In genomic region chr4:25162566-25162965, GRCh38 we compare ENCODE assay signal across 24 cellular contexts. TPM values are rescaled to one million over a fixed set of nuclear protein-coding genes. Genes with fewer than 3 reads are reported as not detected.
DNase-seq lines count a peak whose midpoint lies in the region; ATAC-seq and TF ChIP-seq lines count a peak whose summit lies in the region.
"Had no signal": no experiment of that assay in that cellular context is flagged by ENCODE, and none has a peak within 500 bp of the region (broad histone marks: within the 10 kb centered on the region; RNA-seq: fewer than 3 reads in every experiment).

No MANE protein-coding gene starts in this region.

- H3K4me3 ChIP-seq in DOHH2 (ENCODE audit: low read length) (peak overlapping the region; percentile 88; the same call in 1 of the 2 replicates), adipocyte (ENCODE audit: low read length) (no peak overlapping the region), neutrophil (ENCODE audit: low read depth in 1 of 2, low read length in 1 of 2) (peak overlapping the region in 1 of 2 experiments; percentile 3), esophagus squamous epithelium (no peak overlapping the region)
- H3K4me3 ChIP-seq: lung had no signal

- no peaks in the 10 kb centered on the region for H3F3A ChIP-seq in DOHH2 (ENCODE audit: control insufficient read depth, insufficient read depth)

- H4K20me1 ChIP-seq in DOHH2 (ENCODE audit: control insufficient read depth, insufficient read depth, low read depth, low read length), result no peaks in the 10 kb centered on the region

- intact Hi-C loops in esophagus squamous epithelium (cut with DNase I), result no loop called here

- no peak for ATAC-seq in HG03045 (IDR thresholded peaks at IDR 0.05; ENCODE audit: unreplicated experiment)
- ATAC-seq: activated T-cell treated with anti-CD3 and anti-CD28 coated beads, Interleukin-2, amount 50 U/mL, for 72 hours; stimulated activated memory B cell treated with anti-CD40 and anti-IgM and Interleukin-4, amounts not matched to agents 10 μg/mL and 1 μg/mL and 100 μg/mL, for 72 hours had no signal

- H3K27ac ChIP-seq in DOHH2 (ENCODE audit: low read depth, low read length) (no peak overlapping the region), neutrophil (peak overlapping the region; percentile 95), esophagus squamous epithelium (no peak overlapping the region)
- H3K27ac ChIP-seq: adrenal gland, brain microvascular endothelial cell, SJCRH30 had no signal

- H3K4me2 ChIP-seq in DOHH2 (ENCODE audit: low read length), result peak overlapping the region; percentile 90; the same call in 1 of the 2 replicates

- peaks cover 47% of the 10 kb centered on the region for H3K79me2 ChIP-seq in DOHH2 (ENCODE audit: control insufficient read depth, low read length)

- peak overlapping the region; percentile 96 for H3K9ac ChIP-seq in adipocyte (ENCODE audit: low read length)

- H3K9me3 ChIP-seq in DOHH2 (ENCODE audit: control insufficient read depth, insufficient read depth, low read length), result no peaks in the 10 kb centered on the region
- no peaks in the 10 kb centered on the region for H3K9me3 ChIP-seq in adipocyte (ENCODE audit: control insufficient read depth, low read length)
- no peaks in the 10 kb centered on the region for H3K9me3 ChIP-seq in neutrophil
- no peaks in the 10 kb centered on the region for H3K9me3 ChIP-seq in esophagus squamous epithelium
- H3K9me3 ChIP-seq: adrenal gland, SJCRH30 had no signal

- H3K27me3 ChIP-seq in DOHH2 (ENCODE audit: control insufficient read depth, low read length), result no peaks in the 10 kb centered on the region
- no peaks in the 10 kb centered on the region for H3K27me3 ChIP-seq in adipocyte (replicated peaks; ENCODE audit: control insufficient read depth, insufficient read depth, low read length)
- H3K27me3 ChIP-seq in neutrophil, result no peaks in the 10 kb centered on the region
- H3K27me3 ChIP-seq in esophagus squamous epithelium, result no peaks in the 10 kb centered on the region
- H3K27me3 ChIP-seq: adrenal gland, brain microvascular endothelial cell, SJCRH30 had no signal

- H3K9me2 ChIP-seq in DOHH2 (replicated peaks; ENCODE audit: control insufficient read depth, low read length), result no peaks in the 10 kb centered on the region

- 44 to 83% methylated on average over 1 of the region's 1 CpG for WGBS in esophagus squamous epithelium, 2 donors

- TF ChIP-seq CTCF in DOHH2 (IDR thresholded peaks at IDR 0.05; ENCODE audit: low read depth, low read length, poor library complexity, severe bottlenecking) (no peak), neutrophil (IDR thresholded peaks at IDR 0.05) (no peak), esophagus squamous epithelium (IDR thresholded peaks at IDR 0.05) (no peak)

- DNase-seq in M059J (ENCODE audit: low read depth), result peak; percentile 12
- DNase-seq in adipocyte (ENCODE audit: low read depth), result no peak
- DNase-seq in NCI-H1092 treated with DMSO at 0.1 percent for 48 hours (lab: John Stamatoyannopoulos, UW), result no peak
- DNase-seq in esophagus squamous epithelium (lab: John Stamatoyannopoulos, UW), result no peak
- DNase-seq: activated CD4-positive, alpha-beta T cell treated with anti-CD3 and anti-CD28 coated beads, Interleukin-2, amount 50 U/mL, for 48 hours; activated naive CD4-positive, alpha-beta T cell; activated T-cell treated with anti-CD3 and anti-CD28 coated beads, Interleukin-2, amount 50 U/mL, for 72 hours; adrenal gland; brain microvascular endothelial cell; Calu3; DMS79; GM23248; KG1; natural killer cell; NCI-H1436 treated with DMSO at 0.1 percent for 48 hours; NCI-H2081 treated with DMSO at 0.1 percent for 48 hours; NCI-H226; NCI-H69; SJCRH30 had no signal

- no peak for TF ChIP-seq POLR2A in esophagus squamous epithelium (IDR thresholded peaks at IDR 0.05)

- H3K4me1 ChIP-seq in DOHH2 (ENCODE audit: control insufficient read depth, low read length) (peaks cover 28% of the 10 kb centered on the region), adipocyte (ENCODE audit: control insufficient read depth, insufficient read depth, low read length) (peaks cover 23% of the 10 kb centered on the region), neutrophil (ENCODE audit: control insufficient read depth in 1 of 2, insufficient read depth in 1 of 2, low read depth in 1 of 2, low read length in 1 of 2) (peaks cover 59 to 78% of the 10 kb centered on the region in 2 experiments), esophagus squamous epithelium (peaks cover 3 to 30% (median 18%) of the 10 kb centered on the region in 3 donors)
- H3K4me1 ChIP-seq: SJCRH30 had no signal

- H3K36me3 ChIP-seq in DOHH2 (ENCODE audit: control insufficient read depth, low read length) (peaks cover 16% of the 10 kb centered on the region), adipocyte (ENCODE audit: control insufficient read depth, insufficient read depth, low read length, severe bottlenecking) (no peaks in the 10 kb centered on the region), neutrophil (peaks cover 5% of the 10 kb centered on the region), esophagus squamous epithelium (peaks cover 0 to 8% (median 0%) of the 10 kb centered on the region in 3 donors)
- H3K36me3 ChIP-seq: adrenal gland, brain microvascular endothelial cell, SJCRH30 had no signal

RNA-seq across cellular contexts. Expression of gene SEPSECS, which starts 2.3 kb away (rescaled TPM):
- 3.6 and 7.0 TPM in 2 replicates for total RNA-seq in M059J (2014; rRNA removed; shearing (Covaris generic))
- total RNA-seq in esophagus squamous epithelium, result 1 to 10 TPM; 3.0 to 7.2 (median 4.4) TPM
